21 cellular contexts compared by ENCODE assay signal in genomic region chr11:27616711-27617110, GRCh38.
"Had no signal": no experiment of that assay in that cellular context is flagged by ENCODE, and none has a peak within 500 bp of the region (broad histone marks: within the 10 kb centered on the region; RNA-seq: fewer than 3 reads in every experiment).

No MANE protein-coding gene starts in this region.

- H3K27ac ChIP-seq: SJSA1, SK-N-MC had no signal

- FAIRE-seq: RCC 7860 had no signal

- H3K36me3 ChIP-seq: SJSA1 had no signal

- H3K4me3 ChIP-seq: SJSA1, SK-N-MC had no signal

- H3K27me3 ChIP-seq: SJSA1 had no signal

- DNase-seq: KBM-7, MV-4-11, NCI-H1048, NCI-H1105, NCI-H1417, NCI-H1436 treated with DMSO at 0.1 percent for 48 hours, NCI-H1694, NCI-H187 treated with DMSO at 0.1 percent for 48 hours, NCI-H2029 treated with DMSO at 0.1 percent for 48 hours, NCI-H2171, NCI-H226, NCI-H446, NCI-H510A, NCI-H524 treated with DMSO at 0.1 percent for 48 hours, NCI-H774, Right ventricle myocardium superior, RPMI8226, SIG-M5 had no signal

- H3K9me3 ChIP-seq: SJSA1 had no signal
